ENCODE assay signal across 31 cellular contexts in genomic region chr9:34732886-34733285, GRCh38. TPM values are rescaled to one million over a fixed set of nuclear protein-coding genes. Genes with fewer than 3 reads are reported as not detected.
"Had no signal": no experiment of that assay in that cellular context is flagged by ENCODE, and none has a peak within 500 bp of the region (broad histone marks: within the 10 kb centered on the region; RNA-seq: fewer than 3 reads in every experiment).

No MANE protein-coding gene starts in this region.

- ATAC-seq: activated CD8-positive, alpha-beta T cell treated with anti-CD3 and anti-CD28 coated beads for 36 hours; activated naive CD4-positive, alpha-beta T cell treated with anti-CD3 and anti-CD28 coated beads, Interleukin-2, amount 50 U/mL, for 72 hours; activated T-cell treated with anti-CD3 and anti-CD28 coated beads, Interleukin-2, amount 50 U/mL, for 4 hours; activated T-cell treated with anti-CD3 and anti-CD28 coated beads, Interleukin-2, amount 50 U/mL, for 72 hours; activated T-helper 17 cell treated with anti-CD3 and anti-CD28 coated beads, Interleukin-2, amount 50 U/mL, for 72 hours had no signal

- DNase-seq: activated B cell treated with CpG ODN at 0.5 μM for 24 hours; activated CD4-positive, alpha-beta memory T cell treated with anti-CD3 and anti-CD28 coated beads for 36 hours; activated CD4-positive, alpha-beta T cell treated with anti-CD3 and anti-CD28 coated beads for 4 hours; activated CD4-positive, alpha-beta T cell treated with anti-CD3 and anti-CD28 coated beads, Interleukin-2, amount 10 ng/mL, durations not matched to agents 24 days and 14 days; activated CD4-positive, alpha-beta T cell treated with anti-CD3 and anti-CD28 coated beads, Interleukin-2, amount 50 U/mL, for 1 hour; activated CD4-positive, alpha-beta T cell treated with anti-CD3 and anti-CD28 coated beads, Interleukin-2, amount 50 U/mL, for 4 hours; activated CD4-positive, CD25-positive, alpha-beta regulatory T cell treated with anti-CD3 and anti-CD28 coated beads, Interleukin-2, amount 50 U/mL, for 72 hours; activated CD8-positive, alpha-beta memory T cell treated with anti-CD3 and anti-CD28 coated beads, Interleukin-2, amount 50 U/mL, for 4 hours; activated CD8-positive, alpha-beta T cell treated with anti-CD3 and anti-CD28 coated beads for 36 hours; activated effector memory CD4-positive, alpha-beta T cell treated with anti-CD3 and anti-CD28 coated beads, Interleukin-2, amount 50 U/mL, for 16 hours; activated gamma-delta T cell treated with Interleukin-2 at 50 U/mL for 16 hours; activated naive CD4-positive, alpha-beta T cell; activated naive CD4-positive, alpha-beta T cell treated with anti-CD3 and anti-CD28 coated beads for 36 hours; activated naive CD4-positive, alpha-beta T cell treated with anti-CD3 and anti-CD28 coated beads, Interleukin-2, amount 50 U/mL, for 16 hours; activated naive CD8-positive, alpha-beta T cell treated with anti-CD3 and anti-CD28 coated beads for 36 hours; activated T-cell treated with anti-CD3 and anti-CD28 coated beads for 4 hours; activated T-cell treated with anti-CD3 and anti-CD28 coated beads, Interleukin-2, amount 50 U/mL, for 1 hour; activated T-cell treated with anti-CD3 and anti-CD28 coated beads, Interleukin-2, amount 50 U/mL, for 4 hours; activated T-cell treated with anti-CD3 and anti-CD28 coated beads, Interleukin-2, amount 50 U/mL, for 72 hours; amygdala; anterior cingulate cortex; central memory CD4-positive, alpha-beta T cell; T-helper 1 cell; T-helper 2 cell; T-helper 9 cell had no signal

- H3K36me3 ChIP-seq: ascending aorta had no signal

- H3K4me3 ChIP-seq: ascending aorta had no signal

- H3K4me1 ChIP-seq: ascending aorta had no signal

- H3K9me3 ChIP-seq: ascending aorta had no signal

- H3K27me3 ChIP-seq: ascending aorta had no signal

- H3K27ac ChIP-seq: ascending aorta, VCaP had no signal

RNA-seq across cellular contexts. Expression of gene CCL21, which starts 22.9 kb away (rescaled TPM):
- total RNA-seq: activated B cell treated with CpG ODN at 0.5 μM for 24 hours; activated CD4-positive, alpha-beta memory T cell treated with anti-CD3 and anti-CD28 coated beads for 36 hours; activated CD4-positive, alpha-beta T cell treated with anti-CD3 and anti-CD28 coated beads, Interleukin-2, amount 10 ng/mL, durations not matched to agents 24 days and 14 days; activated CD8-positive, alpha-beta memory T cell treated with anti-CD3 and anti-CD28 coated beads for 36 hours; activated CD8-positive, alpha-beta T cell treated with anti-CD3 and anti-CD28 coated beads for 36 hours; activated naive CD4-positive, alpha-beta T cell treated with anti-CD3 and anti-CD28 coated beads for 36 hours; activated naive CD4-positive, alpha-beta T cell treated with anti-CD3 and anti-CD28 coated beads, Interleukin-2, amount 50 U/mL, for 72 hours; activated naive CD8-positive, alpha-beta T cell treated with anti-CD3 and anti-CD28 coated beads for 36 hours; activated T-cell treated with anti-CD3 and anti-CD28 coated beads, Interleukin-2, amount 50 U/mL, for 4 hours; activated T-cell treated with anti-CD3 and anti-CD28 coated beads, Interleukin-2, amount 50 U/mL, for 72 hours; activated T-helper 1 cell treated with anti-CD3 and anti-CD28 coated beads, Interleukin-12 subunit alpha, Interleukin-12 subunit beta, Interleukin-2, Interleukin-4 antibody, amounts not matched to agents 30 ng/mL and 10 ng/mL and 1 ng/mL, durations not matched to agents 14 hours and 24 hours and 36 hours; activated T-helper 17 cell treated with anti-CD3 and anti-CD28 coated beads, Interleukin-2, amount 50 U/mL, for 72 hours had no signal

RNA-seq across cellular contexts. Expression of gene CCL19, which starts 41.8 kb away (rescaled TPM):
- total RNA-seq: activated B cell treated with CpG ODN at 0.5 μM for 24 hours; activated CD4-positive, alpha-beta memory T cell treated with anti-CD3 and anti-CD28 coated beads for 36 hours; activated CD4-positive, alpha-beta T cell treated with anti-CD3 and anti-CD28 coated beads, Interleukin-2, amount 10 ng/mL, durations not matched to agents 24 days and 14 days; activated CD8-positive, alpha-beta memory T cell treated with anti-CD3 and anti-CD28 coated beads for 36 hours; activated CD8-positive, alpha-beta T cell treated with anti-CD3 and anti-CD28 coated beads for 36 hours; activated naive CD4-positive, alpha-beta T cell treated with anti-CD3 and anti-CD28 coated beads for 36 hours; activated naive CD4-positive, alpha-beta T cell treated with anti-CD3 and anti-CD28 coated beads, Interleukin-2, amount 50 U/mL, for 72 hours; activated naive CD8-positive, alpha-beta T cell treated with anti-CD3 and anti-CD28 coated beads for 36 hours; activated T-cell treated with anti-CD3 and anti-CD28 coated beads, Interleukin-2, amount 50 U/mL, for 72 hours; activated T-helper 1 cell treated with anti-CD3 and anti-CD28 coated beads, Interleukin-12 subunit alpha, Interleukin-12 subunit beta, Interleukin-2, Interleukin-4 antibody, amounts not matched to agents 30 ng/mL and 10 ng/mL and 1 ng/mL, durations not matched to agents 14 hours and 24 hours and 36 hours; activated T-helper 17 cell treated with anti-CD3 and anti-CD28 coated beads, Interleukin-2, amount 50 U/mL, for 72 hours had no signal
